ENCODE assay signal across 13 cellular contexts in the genomic region with DNA sequence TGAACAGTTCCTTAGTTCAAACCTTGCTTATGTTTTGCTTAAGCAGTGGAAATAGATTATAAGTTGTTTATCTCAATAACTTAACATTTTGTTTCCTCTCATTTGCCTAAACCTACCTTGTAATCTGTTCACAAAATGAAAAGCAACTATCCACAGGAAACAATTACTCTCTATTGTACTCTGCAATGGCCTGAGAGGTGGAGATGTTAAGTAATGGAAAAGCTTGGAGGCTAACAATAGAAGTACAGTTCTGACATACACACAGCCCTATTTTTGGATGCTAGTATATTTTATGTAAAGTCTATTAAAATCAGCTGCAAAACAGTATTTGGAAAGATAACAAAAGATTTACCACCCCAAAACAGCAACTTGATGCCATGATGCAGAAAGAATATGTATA.
DNase-seq lines count a peak whose midpoint lies in the region; ATAC-seq, FAIRE-seq and TF ChIP-seq lines count a peak whose summit lies in the region.
"Had no signal": no experiment of that assay in that cellular context is flagged by ENCODE, and none has a peak within 500 bp of the region (broad histone marks: within the 10 kb centered on the region; RNA-seq: fewer than 3 reads in every experiment).

No MANE protein-coding gene starts in this region.

- no peak overlapping the region for H3K4me3 ChIP-seq in endothelial cell of umbilical vein (replicated peaks in 1 of 3; ENCODE audit: insufficient read depth in 1 of 3, low read depth in 1 of 3, low read length in 3 of 3)
- no peak overlapping the region for H3K4me3 ChIP-seq in prostate gland
- H3K4me3 ChIP-seq: BLaER1 treated with 17β-estradiol and CSF1 and Interleukin-3, amounts not matched to agents 10 nM and 100 nM; HAP-1 had no signal

- no peak overlapping the region for H3K4me2 ChIP-seq in endothelial cell of umbilical vein (ENCODE audit: insufficient read depth, low read length)
- H3K4me2 ChIP-seq: BLaER1 treated with 17β-estradiol and CSF1 and Interleukin-3, amounts not matched to agents 10 nM and 100 nM had no signal

- no peaks in the 10 kb centered on the region for H3K79me2 ChIP-seq in endothelial cell of umbilical vein (ENCODE audit: control insufficient read depth, insufficient read depth, low read length)

- dilution Hi-C loops in endothelial cell of umbilical vein (cut with MboI; ENCODE audit: extremely low pct_ligation_motif_present, low sequenced_read_pairs) = no loop called here

- intact Hi-C loops in endothelial cell of umbilical vein (cut with micrococcal nuclease) = no loop called here
- intact Hi-C loops in prostate gland (cut with DNase I) = no loop called here

- BruUV-seq in endothelial cell of umbilical vein (replicated peaks; lab: Mats Ljungman, UMichigan) = no TSS peak

- no peaks in the 10 kb centered on the region for H3K9me1 ChIP-seq in endothelial cell of umbilical vein (replicated peaks; ENCODE audit: control insufficient read depth, extremely low read depth, insufficient read depth, low read length)

- FAIRE-seq in endothelial cell of umbilical vein (lab: Jason Lieb, UNC) = no peak
- FAIRE-seq: H1 had no signal

- H3K9me3 ChIP-seq in endothelial cell of umbilical vein (replicated peaks; ENCODE audit: control insufficient read depth, insufficient read depth, low read length) (no peaks in the 10 kb centered on the region), prostate gland (no peaks in the 10 kb centered on the region)

- no peaks in the 10 kb centered on the region for H3K36me3 ChIP-seq in endothelial cell of umbilical vein (ENCODE audit: control insufficient read depth in 2 of 2, extremely low read depth in 1 of 2, insufficient read depth in 2 of 2, low read length in 2 of 2)
- H3K36me3 ChIP-seq in prostate gland = no peaks in the 10 kb centered on the region
- H3K36me3 ChIP-seq: BLaER1 treated with 17β-estradiol and CSF1 and Interleukin-3, amounts not matched to agents 10 nM and 100 nM; HAP-1 had no signal

- H3K27ac ChIP-seq in endothelial cell of umbilical vein (ENCODE audit: insufficient read depth, low read depth, low read length) = no peak overlapping the region
- H3K27ac ChIP-seq in prostate gland = no peak overlapping the region
- H3K27ac ChIP-seq: BLaER1 treated with 17β-estradiol and CSF1 and Interleukin-3, amounts not matched to agents 10 nM and 100 nM had no signal

- no peak for TF ChIP-seq CTCF in endothelial cell of umbilical vein (IDR thresholded peaks at IDR 0.05; ENCODE audit: extremely low read depth in 1 of 2, insufficient read depth in 1 of 2, low read depth in 1 of 2, low read length in 2 of 2)
- TF ChIP-seq CTCF in prostate gland (IDR thresholded peaks at IDR 0.05) = no peak

- H3K27me3 ChIP-seq in endothelial cell of umbilical vein (ENCODE audit: control insufficient read depth in 2 of 2, insufficient read depth in 2 of 2, low read length in 2 of 2) = no peaks in the 10 kb centered on the region
- no peaks in the 10 kb centered on the region for H3K27me3 ChIP-seq in prostate gland (replicated peaks; ENCODE audit: insufficient read depth)
- H3K27me3 ChIP-seq: BLaER1 treated with 17β-estradiol and CSF1 and Interleukin-3, amounts not matched to agents 10 nM and 100 nM had no signal

- H3K4me1 ChIP-seq in endothelial cell of umbilical vein (ENCODE audit: control insufficient read depth, extremely low read depth, insufficient read depth, low read length) = no peaks in the 10 kb centered on the region
- no peaks in the 10 kb centered on the region for H3K4me1 ChIP-seq in prostate gland (replicated peaks)
- H3K4me1 ChIP-seq: BLaER1 treated with 17β-estradiol and CSF1 and Interleukin-3, amounts not matched to agents 10 nM and 100 nM had no signal

- POLR2A ChIA-PET in endothelial cell of umbilical vein (lab: Charles Lee) = no interaction called here

- CTCF ChIA-PET in endothelial cell of umbilical vein (lab: Charles Lee) = no interaction called here

- DNase-seq in NCI-H1048 (lab: John Stamatoyannopoulos, UW) (peak; percentile 59), endothelial cell of umbilical vein (ENCODE audit: low read depth, low spot score) (peak; percentile 27), HPDE6-E6E7 (ENCODE audit: extremely low spot score) (no peak), prostate gland (ENCODE audit: low spot score) (no peak), SHP77 (lab: John Stamatoyannopoulos, UW) (no peak)
- DNase-seq: ACHN; CD4-positive, CD25-positive, alpha-beta regulatory T cell; DMS 273 treated with DMSO at 0.1 percent for 48 hours had no signal

- H4K20me1 ChIP-seq in endothelial cell of umbilical vein (replicated peaks; ENCODE audit: control insufficient read depth, extremely low read depth, insufficient read depth, low read length) = no peaks in the 10 kb centered on the region
- H4K20me1 ChIP-seq: BLaER1 treated with 17β-estradiol and CSF1 and Interleukin-3, amounts not matched to agents 10 nM and 100 nM had no signal

- peak; percentile 67 for ATAC-seq in GM18511 (IDR thresholded peaks at IDR 0.05; ENCODE audit: unreplicated experiment)
- ATAC-seq in GM18909 (IDR thresholded peaks at IDR 0.05; ENCODE audit: poor library complexity, unreplicated experiment) = peak; percentile 61

- TF ChIP-seq POLR2A in endothelial cell of umbilical vein (IDR thresholded peaks at IDR 0.05; ENCODE audit: low read depth, low read length) (no peak), prostate gland (IDR thresholded peaks at IDR 0.05) (no peak)

- H3K9ac ChIP-seq in endothelial cell of umbilical vein (replicated peaks; ENCODE audit: extremely low read depth, insufficient read depth, low read length) = no peak overlapping the region
- H3K9ac ChIP-seq: BLaER1 treated with 17β-estradiol and CSF1 and Interleukin-3, amounts not matched to agents 10 nM and 100 nM had no signal

- no peak overlapping the region for H2AFZ ChIP-seq in endothelial cell of umbilical vein (ENCODE audit: low read depth, low read length)

TF ChIP-seq in endothelial cell of umbilical vein, 7 proteins besides CTCF, POLR2A, EP300 and RAD21:
- TF ChIP-seq, protein P1, sequence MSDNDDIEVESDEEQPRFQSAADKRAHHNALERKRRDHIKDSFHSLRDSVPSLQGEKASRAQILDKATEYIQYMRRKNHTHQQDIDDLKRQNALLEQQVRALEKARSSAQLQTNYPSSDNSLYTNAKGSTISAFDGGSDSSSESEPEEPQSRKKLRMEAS (IDR thresholded peaks at IDR 0.05; ENCODE audit: insufficient read depth, insufficient read length) = no peak
- no peak for TF ChIP-seq JUN (IDR thresholded peaks at IDR 0.05; ENCODE audit: borderline replicate concordance, insufficient read depth, insufficient read length, low read depth)
- TF ChIP-seq FOS (IDR thresholded peaks at IDR 0.05; ENCODE audit: borderline replicate concordance, insufficient read depth, low read length) = no peak
- TF ChIP-seq EZH2 (IDR thresholded peaks at IDR 0.05; ENCODE audit: borderline replicate concordance, low read depth, low read length, severe bottlenecking) = no peak

Comparison
In these comparisons a context has a peak if more than half of its experiments do, and no peak if none do; other contexts are left out.
1. DNase-seq: peak in NCI-H1048 (single experiment) and endothelial cell of umbilical vein (single experiment); none in HPDE6-E6E7 (single experiment), prostate gland (single experiment) and SHP77 (0 of 2).